Comparison of ENCODE assay signal across 31 cellular contexts in the genomic region with DNA sequence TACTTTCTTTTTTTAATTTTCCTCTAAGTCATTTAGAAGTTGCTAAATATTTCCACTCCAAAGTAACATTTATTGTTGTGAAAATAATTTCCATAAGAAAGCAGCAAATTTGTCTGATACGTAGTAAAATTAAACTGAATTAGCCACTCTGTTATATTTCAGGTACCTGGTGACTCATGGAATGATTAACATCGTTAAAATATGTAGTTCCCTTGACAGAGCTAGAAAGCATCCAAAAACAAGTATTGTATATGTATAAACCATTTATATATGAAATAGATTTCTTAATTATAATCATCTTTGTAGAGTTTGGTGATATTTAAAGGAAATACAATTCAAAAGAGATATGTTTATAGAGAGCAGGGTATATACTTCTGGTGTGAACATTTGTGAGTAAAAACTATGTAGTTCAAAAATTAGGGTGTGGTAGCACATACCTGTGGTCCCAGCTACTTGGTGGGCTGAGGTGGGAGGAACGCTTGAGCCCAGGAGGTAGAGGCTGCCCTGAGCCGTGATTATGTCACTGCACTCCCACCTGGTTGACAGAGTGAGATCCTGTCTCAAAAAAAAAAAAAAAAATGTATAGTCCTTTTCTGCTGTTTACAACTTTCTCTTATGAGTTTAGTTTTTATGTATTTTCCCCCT.
"Had no signal": no experiment of that assay in that cellular context is flagged by ENCODE, and none has a peak within 500 bp of the region (broad histone marks: within the 10 kb centered on the region; RNA-seq: fewer than 3 reads in every experiment).

No MANE protein-coding gene starts in this region.

- H3K36me3 ChIP-seq: neural progenitor cell had no signal

- H3K4me1 ChIP-seq: left lung, neural progenitor cell, psoas muscle, thyroid gland had no signal

- H3K4me3 ChIP-seq: left lung, lower lobe of right lung, neural progenitor cell, psoas muscle, sigmoid colon, stomach, thyroid gland, upper lobe of left lung, vagina had no signal

- FAIRE-seq: colon, endometrium had no signal

- H2AFZ ChIP-seq: neural progenitor cell, parathyroid adenoma had no signal

- H3K9me3 ChIP-seq: left lung, lower lobe of right lung, psoas muscle, sigmoid colon, stomach, thyroid gland, upper lobe of left lung, vagina had no signal

- H3K27me3 ChIP-seq: left lung, neural progenitor cell, sigmoid colon, stomach, thyroid gland, upper lobe of left lung, vagina had no signal

- ATAC-seq: activated naive CD8-positive, alpha-beta T cell treated with anti-CD3 and anti-CD28 coated beads, Interleukin-2, amount 50 U/mL, for 24 hours; activated T-cell treated with anti-CD3 and anti-CD28 coated beads, Interleukin-2, amount 50 U/mL, for 4 hours; left lung; lower lobe of right lung; natural killer cell; psoas muscle; stimulated activated naive B cell treated with anti-CD40 and anti-IgM and Interleukin-4, amounts not matched to agents 10 μg/mL and 1 μg/mL and 100 μg/mL, for 72 hours had no signal

- DNase-seq: activated CD4-positive, alpha-beta memory T cell treated with anti-CD3 and anti-CD28 coated beads, Interleukin-2, amount 10 ng/mL, durations not matched to agents 7 days and 5 days; activated CD4-positive, alpha-beta T cell treated with anti-CD3 and anti-CD28 coated beads, Interleukin-2, amount 10 ng/mL, durations not matched to agents 7 days and 5 days; activated CD4-positive, CD25-positive, alpha-beta regulatory T cell treated with anti-CD3 and anti-CD28 coated beads, Interleukin-2, amount 50 U/mL, for 72 hours; activated CD8-positive, alpha-beta memory T cell treated with anti-CD3 and anti-CD28 coated beads, Interleukin-2, amount 50 U/mL, for 48 hours; activated naive CD8-positive, alpha-beta T cell treated with anti-CD3 and anti-CD28 coated beads, Interleukin-2, amount 50 U/mL, for 24 hours; activated T-cell treated with anti-CD3 and anti-CD28 coated beads, Interleukin-2, amount 50 U/mL, for 4 hours; amygdala; effector CD8-positive, alpha-beta T cell; erythroblast; head of caudate nucleus; hippocampal formation; immature natural killer cell; left lung; lower lobe of right lung; mesendoderm; natural killer cell; occipital lobe; psoas muscle; sigmoid colon; small intestine; stimulated activated CD4-positive, alpha-beta T cell treated with anti-CD3 and anti-CD28 coated beads, Interleukin-1b, Interleukin-23, amount 100 ng/mL, for 48 hours; stimulated activated naive B cell treated with anti-CD40 and anti-IgM and Interleukin-4, amounts not matched to agents 10 μg/mL and 1 μg/mL and 100 μg/mL, for 72 hours; stomach; T-helper 2 cell; thyroid gland; upper lobe of left lung had no signal

- H3K9ac ChIP-seq: neural progenitor cell, parathyroid adenoma had no signal

- H3K4me2 ChIP-seq: neural progenitor cell had no signal

- H3K27ac ChIP-seq: left lung, lower lobe of right lung, neural progenitor cell, parathyroid adenoma, psoas muscle, sigmoid colon, stomach, thyroid gland, upper lobe of left lung, vagina had no signal

- H3K79me2 ChIP-seq: parathyroid adenoma had no signal
